1 cellular context compared by ENCODE assay signal in genomic region chr9:105065119-105066088, GRCh38.
TF ChIP-seq lines count a peak whose summit lies in the region.

No MANE protein-coding gene starts in this region.

TF ChIP-seq in K562, 482 proteins besides CTCF, POLR2A, EP300 and RAD21:
- TF ChIP-seq RAD51 (IDR thresholded peaks at IDR 0.05; ENCODE audit: borderline replicate concordance, low read depth), result peak; percentile 64; the same call in 1 of the 2 replicates
- TF ChIP-seq TFE3 (CRISPR knock-in tag; IDR thresholded peaks at IDR 0.05), result peak; percentile 76; the same call in 1 of the 2 replicates
- no peak for TF ChIP-seq RFX5 (IDR thresholded peaks at IDR 0.05; ENCODE audit: low read depth, low read length)
